ENCODE assay signal across 28 cellular contexts in the genomic region with DNA sequence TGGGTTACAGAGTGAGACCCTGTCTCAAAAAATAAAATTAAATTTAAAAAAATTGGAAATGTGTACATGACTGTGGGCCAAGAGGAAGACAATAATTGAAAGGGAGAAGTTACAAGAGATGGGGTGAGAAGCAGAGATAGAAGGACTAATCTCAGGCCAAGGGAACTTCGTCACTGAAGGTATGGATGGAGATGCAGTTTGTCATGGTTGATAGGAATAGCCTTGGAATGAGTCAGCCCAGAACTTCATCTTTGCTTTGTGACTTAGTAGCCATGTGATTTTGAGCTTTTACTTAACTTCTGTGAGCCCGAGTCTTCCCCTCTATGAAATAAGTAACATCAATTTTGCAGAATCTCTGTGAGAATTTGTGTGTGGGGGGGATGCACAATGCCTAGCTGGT.
"Had no signal": no experiment of that assay in that cellular context is flagged by ENCODE, and none has a peak within 500 bp of the region (broad histone marks: within the 10 kb centered on the region; RNA-seq: fewer than 3 reads in every experiment).

No MANE protein-coding gene starts in this region.

- H3K9me3 Mint-ChIP-seq: activated CD4-positive, alpha-beta memory T cell treated with anti-CD3 and anti-CD28 coated beads, Interleukin-2, amount 10 ng/mL, durations not matched to agents 7 days and 5 days; activated CD4-positive, alpha-beta T cell treated with anti-CD3 and anti-CD28 coated beads, Interleukin-2, amount 10 ng/mL, durations not matched to agents 7 days and 5 days; activated T-cell treated with anti-CD3 and anti-CD28 coated beads, Interleukin-2, amount 50 U/mL, for 24 hours; activated T-helper 17 cell treated with anti-CD3 and anti-CD28 coated beads, Interleukin-2, amount 50 U/mL, for 72 hours; immature natural killer cell; nephron had no signal

- H3K4me3 ChIP-seq: gastrocnemius medialis, ovary, right lobe of liver, testis, transverse colon had no signal

- H3K9me3 ChIP-seq: gastrocnemius medialis, neutrophil, ovary, right lobe of liver, testis, transverse colon had no signal

- H3K36me3 ChIP-seq: gastrocnemius medialis, neutrophil, ovary, right lobe of liver, transverse colon had no signal

- H3K36me3 Mint-ChIP-seq: immature natural killer cell had no signal

- H3K27me3 ChIP-seq: gastrocnemius medialis, ovary, right lobe of liver, testis had no signal

- H3K27ac ChIP-seq: gastrocnemius medialis, neutrophil, ovary, right lobe of liver, testis, transverse colon had no signal

- DNase-seq: activated CD4-positive, alpha-beta memory T cell treated with anti-CD3 and anti-CD28 coated beads, Interleukin-2, amount 10 ng/mL, durations not matched to agents 7 days and 5 days; activated CD4-positive, alpha-beta T cell treated with anti-CD3 and anti-CD28 coated beads, Interleukin-2, amount 10 ng/mL, durations not matched to agents 7 days and 5 days; activated CD4-positive, CD25-positive, alpha-beta regulatory T cell treated with anti-CD3 and anti-CD28 coated beads, Interleukin-2, amount 50 U/mL, for 72 hours; activated CD8-positive, alpha-beta memory T cell treated with anti-CD3 and anti-CD28 coated beads, Interleukin-2, amount 50 U/mL, for 48 hours; activated gamma-delta T cell treated with Interleukin-2 at 50 U/mL for 16 hours; activated naive CD4-positive, alpha-beta T cell treated with anti-CD3 and anti-CD28 coated beads, Interleukin-2, amount 50 U/mL, for 16 hours; activated T-cell treated with anti-CD3 and anti-CD28 coated beads, Interleukin-2, amount 50 U/mL, for 24 hours; dermis blood vessel endothelial cell; effector CD8-positive, alpha-beta T cell; gastrocnemius medialis; hypothalamus; immature natural killer cell; kidney; left colon; mammary epithelial cell; ovary; right lobe of liver; stimulated activated CD4-positive, alpha-beta T cell treated with anti-CD3 and anti-CD28 coated beads, Interleukin-2, amount 100 ng/mL, for 48 hours; stimulated activated naive CD8-positive, alpha-beta T cell treated with anti-CD3 and anti-CD28 coated beads, Interleukin-15, Interleukin-2, amounts not matched to agents 100 U/mL and 50 U/mL, for 24 hours; T1000; testis; transverse colon had no signal

- H3K4me1 ChIP-seq: right lobe of liver, testis had no signal

- H3K27ac Mint-ChIP-seq: activated CD4-positive, alpha-beta memory T cell treated with anti-CD3 and anti-CD28 coated beads, Interleukin-2, amount 10 ng/mL, durations not matched to agents 7 days and 5 days; activated CD4-positive, alpha-beta T cell treated with anti-CD3 and anti-CD28 coated beads, Interleukin-2, amount 10 ng/mL, durations not matched to agents 7 days and 5 days; activated T-cell treated with anti-CD3 and anti-CD28 coated beads, Interleukin-2, amount 50 U/mL, for 24 hours; activated T-helper 17 cell treated with anti-CD3 and anti-CD28 coated beads, Interleukin-2, amount 50 U/mL, for 72 hours; immature natural killer cell; nephron; progenitor cell of endocrine pancreas had no signal

- H3K4me3 Mint-ChIP-seq: activated CD4-positive, alpha-beta memory T cell treated with anti-CD3 and anti-CD28 coated beads, Interleukin-2, amount 10 ng/mL, durations not matched to agents 7 days and 5 days; activated CD4-positive, alpha-beta T cell treated with anti-CD3 and anti-CD28 coated beads, Interleukin-2, amount 10 ng/mL, durations not matched to agents 7 days and 5 days; activated T-cell treated with anti-CD3 and anti-CD28 coated beads, Interleukin-2, amount 50 U/mL, for 24 hours; activated T-helper 17 cell treated with anti-CD3 and anti-CD28 coated beads, Interleukin-2, amount 50 U/mL, for 72 hours; immature natural killer cell; nephron had no signal

- FAIRE-seq: colon, endometrium, kidney had no signal

- H3K4me1 Mint-ChIP-seq: activated CD4-positive, alpha-beta memory T cell treated with anti-CD3 and anti-CD28 coated beads, Interleukin-2, amount 10 ng/mL, durations not matched to agents 7 days and 5 days; activated T-helper 17 cell treated with anti-CD3 and anti-CD28 coated beads, Interleukin-2, amount 50 U/mL, for 72 hours; immature natural killer cell; nephron had no signal
